1 cellular context compared by ENCODE assay signal in the genomic region with DNA sequence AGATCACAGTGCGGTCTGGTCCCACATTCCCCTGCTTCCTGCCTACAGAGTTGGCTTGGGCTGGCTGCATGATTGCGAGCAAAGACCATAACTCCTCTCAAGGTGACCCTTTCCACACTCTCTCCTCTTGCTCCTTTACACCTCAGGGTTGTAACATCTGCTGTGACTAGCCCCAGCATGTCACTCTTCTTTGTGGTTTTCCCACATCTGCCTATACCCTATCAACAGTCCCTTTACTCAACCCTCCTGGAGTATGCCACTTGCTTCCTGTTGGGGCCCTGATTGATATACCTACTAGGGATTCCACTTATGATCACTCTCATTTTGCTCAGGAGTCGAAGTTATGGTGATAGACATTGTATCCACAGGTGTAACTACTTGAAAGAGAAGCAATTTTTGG.
TF ChIP-seq lines count a peak whose summit lies in the region.

No MANE protein-coding gene starts in this region.

TF ChIP-seq in K562, 482 proteins besides CTCF, POLR2A, EP300 and RAD21:
- no peak for TF ChIP-seq SAFB (IDR thresholded peaks at IDR 0.05; ENCODE audit: borderline replicate concordance, low read depth, low read length)
- TF ChIP-seq, protein P1, sequence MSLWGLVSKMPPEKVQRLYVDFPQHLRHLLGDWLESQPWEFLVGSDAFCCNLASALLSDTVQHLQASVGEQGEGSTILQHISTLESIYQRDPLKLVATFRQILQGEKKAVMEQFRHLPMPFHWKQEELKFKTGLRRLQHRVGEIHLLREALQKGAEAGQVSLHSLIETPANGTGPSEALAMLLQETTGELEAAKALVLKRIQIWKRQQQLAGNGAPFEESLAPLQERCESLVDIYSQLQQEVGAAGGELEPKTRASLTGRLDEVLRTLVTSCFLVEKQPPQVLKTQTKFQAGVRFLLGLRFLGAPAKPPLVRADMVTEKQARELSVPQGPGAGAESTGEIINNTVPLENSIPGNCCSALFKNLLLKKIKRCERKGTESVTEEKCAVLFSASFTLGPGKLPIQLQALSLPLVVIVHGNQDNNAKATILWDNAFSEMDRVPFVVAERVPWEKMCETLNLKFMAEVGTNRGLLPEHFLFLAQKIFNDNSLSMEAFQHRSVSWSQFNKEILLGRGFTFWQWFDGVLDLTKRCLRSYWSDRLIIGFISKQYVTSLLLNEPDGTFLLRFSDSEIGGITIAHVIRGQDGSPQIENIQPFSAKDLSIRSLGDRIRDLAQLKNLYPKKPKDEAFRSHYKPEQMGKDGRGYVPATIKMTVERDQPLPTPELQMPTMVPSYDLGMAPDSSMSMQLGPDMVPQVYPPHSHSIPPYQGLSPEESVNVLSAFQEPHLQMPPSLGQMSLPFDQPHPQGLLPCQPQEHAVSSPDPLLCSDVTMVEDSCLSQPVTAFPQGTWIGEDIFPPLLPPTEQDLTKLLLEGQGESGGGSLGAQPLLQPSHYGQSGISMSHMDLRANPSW (CRISPR knock-in tag; IDR thresholded peaks at IDR 0.05), result no peak
